In genomic region chr12:92614502-92614901, GRCh38 we compare ENCODE assay signal across 18 cellular contexts.
"Had no signal": no experiment of that assay in that cellular context is flagged by ENCODE, and none has a peak within 500 bp of the region (broad histone marks: within the 10 kb centered on the region; RNA-seq: fewer than 3 reads in every experiment).

No MANE protein-coding gene starts in this region.

- H3K4me3 ChIP-seq: lung, transverse colon had no signal

- H3K27me3 Mint-ChIP-seq: activated CD4-positive, alpha-beta T cell treated with anti-CD3 and anti-CD28 coated beads, Interleukin-2, amount 10 ng/mL, durations not matched to agents 24 days and 14 days; activated naive CD8-positive, alpha-beta T cell; dendritic cell treated with granulocyte-macrophage colony-stimulating factor and Interleukin-4, amounts not matched to agents 40 ng/mL and 50 ng/mL, for 4 days; naive B cell; stimulated activated memory B cell treated with anti-CD40 and anti-IgM and Interleukin-4, amounts not matched to agents 10 μg/mL and 1 μg/mL and 100 μg/mL, for 72 hours had no signal

- H3K4me1 ChIP-seq: parathyroid adenoma, transverse colon had no signal

- H3K4me1 Mint-ChIP-seq: naive B cell; stimulated activated memory B cell treated with anti-CD40 and anti-IgM and Interleukin-4, amounts not matched to agents 10 μg/mL and 1 μg/mL and 100 μg/mL, for 72 hours had no signal

- H3K9ac ChIP-seq: parathyroid adenoma had no signal

- H3K27me3 ChIP-seq: brain microvascular endothelial cell, transverse colon had no signal

- H2AFZ ChIP-seq: parathyroid adenoma had no signal

- H3K4me3 Mint-ChIP-seq: activated CD4-positive, alpha-beta T cell treated with anti-CD3 and anti-CD28 coated beads, Interleukin-2, amount 10 ng/mL, durations not matched to agents 24 days and 14 days; activated naive CD8-positive, alpha-beta T cell; activated T-cell treated with anti-CD3 and anti-CD28 coated beads, Interleukin-2, amount 50 U/mL, for 72 hours; dendritic cell treated with granulocyte-macrophage colony-stimulating factor and Interleukin-4, amounts not matched to agents 40 ng/mL and 50 ng/mL, for 4 days; naive B cell; stimulated activated memory B cell treated with anti-CD40 and anti-IgM and Interleukin-4, amounts not matched to agents 10 μg/mL and 1 μg/mL and 100 μg/mL, for 72 hours; WTC11 had no signal

- H3K9me3 Mint-ChIP-seq: dendritic cell treated with granulocyte-macrophage colony-stimulating factor and Interleukin-4, amounts not matched to agents 40 ng/mL and 50 ng/mL, for 4 days; stimulated activated memory B cell treated with anti-CD40 and anti-IgM and Interleukin-4, amounts not matched to agents 10 μg/mL and 1 μg/mL and 100 μg/mL, for 72 hours had no signal

- H3K79me2 ChIP-seq: parathyroid adenoma had no signal

- H3K27ac ChIP-seq: brain microvascular endothelial cell, parathyroid adenoma, transverse colon had no signal

- H3K27ac Mint-ChIP-seq: activated CD4-positive, alpha-beta T cell treated with anti-CD3 and anti-CD28 coated beads, Interleukin-2, amount 10 ng/mL, durations not matched to agents 24 days and 14 days; activated naive CD8-positive, alpha-beta T cell; activated T-cell treated with anti-CD3 and anti-CD28 coated beads, Interleukin-2, amount 50 U/mL, for 72 hours; dendritic cell treated with granulocyte-macrophage colony-stimulating factor and Interleukin-4, amounts not matched to agents 40 ng/mL and 50 ng/mL, for 4 days; naive B cell; stimulated activated memory B cell treated with anti-CD40 and anti-IgM and Interleukin-4, amounts not matched to agents 10 μg/mL and 1 μg/mL and 100 μg/mL, for 72 hours; WTC11 had no signal

- H3K9me3 ChIP-seq: transverse colon had no signal

- H3K36me3 Mint-ChIP-seq: activated naive CD8-positive, alpha-beta T cell; naive B cell; stimulated activated memory B cell treated with anti-CD40 and anti-IgM and Interleukin-4, amounts not matched to agents 10 μg/mL and 1 μg/mL and 100 μg/mL, for 72 hours; WTC11 had no signal

- H3K36me3 ChIP-seq: brain microvascular endothelial cell, transverse colon had no signal

- DNase-seq: activated CD4-positive, alpha-beta T cell treated with anti-CD3 and anti-CD28 coated beads, Interleukin-2, amount 10 ng/mL, durations not matched to agents 24 days and 14 days; activated CD8-positive, alpha-beta memory T cell treated with anti-CD3 and anti-CD28 coated beads, Interleukin-2, amount 50 U/mL, for 48 hours; activated gamma-delta T cell; activated T-cell treated with anti-CD3 and anti-CD28 coated beads, Interleukin-2, amount 50 U/mL, for 72 hours; brain microvascular endothelial cell; effector memory CD4-positive, alpha-beta T cell; islet precursor cell; midbrain; naive B cell; stimulated activated CD4-positive, alpha-beta T cell treated with anti-CD3 and anti-CD28 coated beads, Interleukin-2, amount 100 ng/mL, for 48 hours; T-helper 2 cell; transverse colon had no signal

- ATAC-seq: activated T-cell treated with anti-CD3 and anti-CD28 coated beads, Interleukin-2, amount 50 U/mL, for 72 hours; stimulated activated memory B cell treated with anti-CD40 and anti-IgM and Interleukin-4, amounts not matched to agents 10 μg/mL and 1 μg/mL and 100 μg/mL, for 72 hours; WTC11 had no signal
